18 cellular contexts compared by ENCODE assay signal in genomic region chr2:206198677-206199076, GRCh38. TPM values are rescaled to one million over a fixed set of nuclear protein-coding genes. Genes with fewer than 3 reads are reported as not detected.
A peak's percentile ranks its signal among the peaks of the same experiment; 100 is the strongest.
DNase-seq lines count a peak whose midpoint lies in the region; ATAC-seq and TF ChIP-seq lines count a peak whose summit lies in the region.
"Had no signal": no experiment of that assay in that cellular context is flagged by ENCODE, and none has a peak within 500 bp of the region (broad histone marks: within the 10 kb centered on the region; RNA-seq: fewer than 3 reads in every experiment).

No MANE protein-coding gene starts in this region.

- no peak for TF ChIP-seq EP300 in suprapubic skin (IDR thresholded peaks at IDR 0.05)

- H3K27me3 ChIP-seq in breast epithelium (no peaks in the 10 kb centered on the region), adipocyte (replicated peaks; ENCODE audit: control insufficient read depth, insufficient read depth, low read length) (no peaks in the 10 kb centered on the region), suprapubic skin (no peaks in the 10 kb centered on the region)

- ATAC-seq in activated CD4-positive, CD25-positive, alpha-beta regulatory T cell treated with anti-CD3 and anti-CD28 coated beads, Interleukin-2, amount 50 U/mL, for 24 hours = no peak
- ATAC-seq: natural killer cell treated with Interleukin-12 subunit alpha and Interleukin-12 subunit beta and Interleukin-15 and Interleukin-18, amount 100 ng/mL, for 72 hours; Panc1; psoas muscle had no signal

- CTCF ChIA-PET in MCF 10A (lab: Yijun Ruan, JAX) = no interaction called here

- POLR2A ChIA-PET in MCF 10A (lab: Yijun Ruan, JAX) = interaction anchor here (1.0 to 2.0 kb wide), 5 partner anchors 13 to 114 kb away, joined by 3 to 27 read pairs (median 7); a partner anchor contains a TSS

- no peaks in the 10 kb centered on the region for H3K9me3 Mint-ChIP-seq in MCF 10A (ENCODE audit: unreplicated experiment)
- H3K9me3 Mint-ChIP-seq: activated CD4-positive, alpha-beta T cell treated with anti-CD3 and anti-CD28 coated beads, Interleukin-2, amount 10 ng/mL, durations not matched to agents 24 days and 14 days; natural killer cell treated with Interleukin-12 subunit alpha and Interleukin-12 subunit beta and Interleukin-15 and Interleukin-18, amount 100 ng/mL, for 72 hours had no signal

- H3K27ac Mint-ChIP-seq in MCF 10A (ENCODE audit: low read depth, unreplicated experiment) = peak overlapping the region; percentile 18
- H3K27ac Mint-ChIP-seq: activated CD4-positive, alpha-beta T cell treated with anti-CD3 and anti-CD28 coated beads, Interleukin-2, amount 10 ng/mL, durations not matched to agents 24 days and 14 days; natural killer cell treated with Interleukin-12 subunit alpha and Interleukin-12 subunit beta and Interleukin-15 and Interleukin-18, amount 100 ng/mL, for 72 hours had no signal

- intact Hi-C loops in MCF 10A (cut with micrococcal nuclease) = no loop called here
- intact Hi-C loops in breast epithelium (cut with DNase I; ENCODE audit: low total_unique reads) = no loop called here

- H3K4me1 ChIP-seq in breast epithelium (no peaks in the 10 kb centered on the region), adipocyte (ENCODE audit: control insufficient read depth, insufficient read depth, low read length) (peaks cover 13% of the 10 kb centered on the region), suprapubic skin (peaks cover 34% of the 10 kb centered on the region)
- H3K4me1 ChIP-seq: psoas muscle had no signal

- TF ChIP-seq CTCF in MCF 10A (IDR thresholded peaks at IDR 0.05; ENCODE audit: unreplicated experiment) (no peak), breast epithelium (IDR thresholded peaks at IDR 0.05) (no peak), fibroblast of pulmonary artery (IDR thresholded peaks at IDR 0.05; ENCODE audit: low read length, missing control alignments) (no peak), suprapubic skin (IDR thresholded peaks at IDR 0.05) (no peak), GM10266 (IDR thresholded peaks at IDR 0.05; ENCODE audit: control insufficient read depth, insufficient read depth, low read depth, missing control alignments) (no peak)

- no peaks in the 10 kb centered on the region for H3K36me3 ChIP-seq in breast epithelium
- no peaks in the 10 kb centered on the region for H3K36me3 ChIP-seq in adipocyte (ENCODE audit: control insufficient read depth, insufficient read depth, low read length, severe bottlenecking)
- H3K36me3 ChIP-seq in suprapubic skin = no peaks in the 10 kb centered on the region

- no peaks in the 10 kb centered on the region for H3K27me3 Mint-ChIP-seq in MCF 10A (ENCODE audit: insufficient read depth, unreplicated experiment)

- H3K4me3 ChIP-seq in breast epithelium (no peak overlapping the region), adipocyte (ENCODE audit: low read length) (no peak overlapping the region), fibroblast of pulmonary artery (replicated peaks; ENCODE audit: low read depth, low read length) (no peak overlapping the region), suprapubic skin (no peak overlapping the region)
- H3K4me3 ChIP-seq: psoas muscle had no signal

- H3K27ac ChIP-seq in breast epithelium (no peak overlapping the region), suprapubic skin (peak overlapping the region; percentile 66)
- H3K27ac ChIP-seq: 22Rv1, psoas muscle had no signal

- peaks cover 27% of the 10 kb centered on the region for H3K4me1 Mint-ChIP-seq in MCF 10A (ENCODE audit: insufficient read depth, unreplicated experiment)
- H3K4me1 Mint-ChIP-seq: activated CD4-positive, alpha-beta T cell treated with anti-CD3 and anti-CD28 coated beads, Interleukin-2, amount 10 ng/mL, durations not matched to agents 24 days and 14 days had no signal

- no peak overlapping the region for H3K9ac ChIP-seq in adipocyte (ENCODE audit: low read length)

- WGBS in suprapubic skin = 11% methylated on average over 1 of the region's 1 CpG

- BruUV-seq in MCF 10A (replicated peaks; lab: Mats Ljungman, UMichigan) = no TSS peak

- TF ChIP-seq POLR2A in breast epithelium (IDR thresholded peaks at IDR 0.05) = no peak
- TF ChIP-seq POLR2A in suprapubic skin (IDR thresholded peaks at IDR 0.05) = no peak

- DNase-seq in MCF 10A (ENCODE audit: unreplicated experiment) (peak; percentile 40), breast epithelium (ENCODE audit: low spot score in 2 of 2) (no peak), adipocyte (ENCODE audit: low read depth) (peak; percentile 81), fibroblast of pulmonary artery (ENCODE audit: low read depth) (peak; percentile 48), suprapubic skin (ENCODE audit: low spot score in 2 of 2) (no peak), midbrain (lab: John Stamatoyannopoulos, UW) (no peak), GM10266 (ENCODE audit: extremely low spot score) (no peak)
- DNase-seq: activated CD4-positive, alpha-beta T cell treated with anti-CD3 and anti-CD28 coated beads, Interleukin-2, amount 10 ng/mL, durations not matched to agents 24 days and 14 days; activated gamma-delta T cell treated with Interleukin-2 at 50 U/mL for 16 hours; kidney; mesendoderm; NCI-H1436; psoas muscle had no signal

- H3K36me3 Mint-ChIP-seq in MCF 10A (ENCODE audit: insufficient read depth, unreplicated experiment) = peaks cover 11% of the 10 kb centered on the region
- H3K36me3 Mint-ChIP-seq: CD14-positive monocyte; natural killer cell treated with Interleukin-12 subunit alpha and Interleukin-12 subunit beta and Interleukin-15 and Interleukin-18, amount 100 ng/mL, for 72 hours had no signal

- no peak overlapping the region for H3K4me3 Mint-ChIP-seq in MCF 10A (ENCODE audit: unreplicated experiment)
- H3K4me3 Mint-ChIP-seq: activated CD4-positive, alpha-beta T cell treated with anti-CD3 and anti-CD28 coated beads, Interleukin-2, amount 10 ng/mL, durations not matched to agents 24 days and 14 days; CD14-positive monocyte; natural killer cell treated with Interleukin-12 subunit alpha and Interleukin-12 subunit beta and Interleukin-15 and Interleukin-18, amount 100 ng/mL, for 72 hours had no signal

- H3K9me3 ChIP-seq in breast epithelium (no peaks in the 10 kb centered on the region), adipocyte (ENCODE audit: control insufficient read depth, low read length) (no peaks in the 10 kb centered on the region), suprapubic skin (no peaks in the 10 kb centered on the region)
- H3K9me3 ChIP-seq: psoas muscle had no signal

RNA-seq across cellular contexts. Expression of gene EEF1B2, which starts 39.0 kb away (rescaled TPM):
- 1,045 and 1,110 TPM in 2 replicates for total RNA-seq in MCF 10A (2022)
- 100 to 1,000 TPM; 359 to 563 (median 425) TPM for total RNA-seq in breast epithelium
- total RNA-seq in suprapubic skin = 100 to 1,000 TPM; 237 to 689 (median 502) TPM

RNA-seq across cellular contexts. Expression of gene NDUFS1, which starts 39.4 kb away (rescaled TPM):
- total RNA-seq in MCF 10A (2022) (91.9 and 100 TPM in 2 replicates), breast epithelium (10 to 100 TPM; 55.1 to 78.4 (median 61.0) TPM), suprapubic skin (10 to 100 TPM; 65.7 to 74.2 (median 69.9) TPM)

Comparison
In these comparisons a context has a peak if more than half of its experiments do, and no peak if none do; other contexts are left out.
1. DNase-seq: peak in MCF 10A (single experiment), adipocyte (single experiment) and fibroblast of pulmonary artery (single experiment); none in breast epithelium (0 of 2), suprapubic skin (0 of 2), midbrain (single experiment) and GM10266 (single experiment).